Comparison of ENCODE assay signal across 22 cellular contexts in the genomic region with DNA sequence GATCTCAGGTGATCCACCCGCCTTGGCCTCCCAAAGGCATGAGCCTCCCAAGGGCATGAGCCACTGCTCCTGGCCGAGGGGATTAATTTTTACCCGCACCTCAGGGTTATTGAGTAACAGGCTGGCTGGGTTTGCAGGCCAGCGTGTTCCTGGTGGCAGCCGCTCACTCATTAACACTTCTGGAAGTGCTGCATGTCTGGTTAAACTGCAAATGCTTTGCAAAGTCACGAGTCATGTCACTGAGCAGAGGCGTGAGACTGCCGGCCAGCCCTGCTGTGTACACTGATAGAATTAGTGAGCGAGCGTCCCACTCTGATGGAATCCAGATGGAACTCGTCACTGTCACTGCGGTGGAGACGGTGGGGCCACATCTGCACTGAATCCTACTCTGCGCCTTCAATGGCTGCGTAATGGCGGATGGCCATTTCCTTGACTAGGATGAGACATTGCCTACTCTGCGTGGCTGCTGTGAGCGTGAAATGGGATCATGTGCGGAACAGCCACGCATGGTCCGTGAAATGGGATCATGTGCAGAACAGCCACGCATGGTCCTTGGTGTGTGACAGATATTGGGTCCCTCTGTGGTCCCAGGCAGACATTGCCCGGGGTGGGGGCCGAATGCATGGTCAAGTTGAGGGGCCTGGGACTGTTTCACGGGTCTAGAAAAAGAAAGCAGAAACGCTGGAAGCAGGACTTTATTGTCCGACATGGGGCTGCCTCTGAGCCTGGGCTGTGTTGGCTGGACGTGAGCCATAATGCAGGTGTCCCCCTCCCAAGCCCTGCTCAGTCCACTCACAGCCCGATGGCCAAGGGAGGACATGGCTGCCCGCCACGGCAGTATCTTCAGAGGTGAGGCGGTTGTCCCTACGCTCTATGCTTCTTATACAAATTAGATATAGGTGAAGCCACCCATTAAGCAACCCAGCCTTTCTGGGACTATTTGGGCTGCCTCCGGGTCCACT. TPM values are rescaled to one million over a fixed set of nuclear protein-coding genes. Genes with fewer than 3 reads are reported as not detected.
DNase-seq lines count a peak whose midpoint lies in the region; ATAC-seq and TF ChIP-seq lines count a peak whose summit lies in the region.
"Had no signal": no experiment of that assay in that cellular context is flagged by ENCODE, and none has a peak within 500 bp of the region (broad histone marks: within the 10 kb centered on the region; RNA-seq: fewer than 3 reads in every experiment).

No MANE protein-coding gene starts in this region.

- no peak overlapping the region for H3K9ac ChIP-seq in mesendoderm (ENCODE audit: low read length)

- intact Hi-C loops in Right ventricle myocardium inferior (cut with DNase I) (no loop called here), cardiac septum (cut with DNase I) (no loop called here), left ventricle myocardium superior (cut with micrococcal nuclease) (no loop called here), upper lobe of right lung (cut with DNase I) (no loop called here)

- no peak overlapping the region for H2BK15ac ChIP-seq in mesendoderm (replicated peaks; ENCODE audit: low read depth)

- ATAC-seq in Right ventricle myocardium inferior: peak; percentile 87
- peak; percentile 84 for ATAC-seq in left ventricle myocardium superior
- peak; percentile 65 for ATAC-seq in upper lobe of right lung
- ATAC-seq: activated naive CD8-positive, alpha-beta T cell treated with anti-CD3 and anti-CD28 coated beads, Interleukin-2, amount 50 U/mL, for 24 hours; T-helper 17 cell had no signal

- no peaks in the 10 kb centered on the region for H3K9me3 ChIP-seq in upper lobe of right lung
- H3K9me3 ChIP-seq: upper lobe of left lung had no signal

- no peaks in the 10 kb centered on the region for H3K79me1 ChIP-seq in mesendoderm (ENCODE audit: low read length)

- H3K4me1 ChIP-seq in mesendoderm (ENCODE audit: control insufficient read depth, low read depth, low read length) (no peaks in the 10 kb centered on the region), upper lobe of right lung (no peaks in the 10 kb centered on the region)
- H3K4me1 ChIP-seq: upper lobe of left lung had no signal

- H3K27ac ChIP-seq in mesendoderm (ENCODE audit: low read depth, low read length): no peak overlapping the region
- H3K27ac ChIP-seq in upper lobe of right lung: no peak overlapping the region
- H3K27ac ChIP-seq: 22Rv1, cardiac muscle cell, upper lobe of left lung had no signal

- H4K8ac ChIP-seq in mesendoderm (ENCODE audit: low read depth, low read length): no peak overlapping the region

- no peak overlapping the region for H2AK5ac ChIP-seq in mesendoderm (ENCODE audit: low read length)

- H3K27me3 ChIP-seq in mesendoderm (ENCODE audit: insufficient read depth, low read length, poor library complexity) (no peaks in the 10 kb centered on the region), upper lobe of right lung (no peaks in the 10 kb centered on the region)
- H3K27me3 ChIP-seq: cardiac muscle cell, upper lobe of left lung had no signal

- H4K5ac ChIP-seq in mesendoderm (ENCODE audit: low read length): no peak overlapping the region

- WGBS in mesendoderm (ENCODE audit: extremely low coverage, insufficient coverage, low lambda C conversion rate): no CpG with 5 or more reads among the region's 34 CpGs

- H3K4me3 ChIP-seq in mesendoderm (ENCODE audit: low read length) (no peak overlapping the region), upper lobe of right lung (no peak overlapping the region)
- H3K4me3 ChIP-seq: cardiac muscle cell, upper lobe of left lung had no signal

- H3K18ac ChIP-seq in mesendoderm (ENCODE audit: low read length): no peak overlapping the region

- H3K23ac ChIP-seq in mesendoderm (ENCODE audit: low read length): no peak overlapping the region

- H2BK5ac ChIP-seq in mesendoderm (ENCODE audit: low read length): no peak overlapping the region

- no peak overlapping the region for H3K56ac ChIP-seq in mesendoderm (ENCODE audit: low read length)

- H3K4me2 ChIP-seq in mesendoderm (ENCODE audit: low read length): no peak overlapping the region

- DNase-seq in Right ventricle myocardium inferior (ENCODE audit: missing footprints): peak; percentile 70
- no peak for DNase-seq in cardiac septum (ENCODE audit: low spot score)
- peak; percentile 67 for DNase-seq in left ventricle myocardium superior
- peak; percentile 59 for DNase-seq in mesendoderm
- DNase-seq in upper lobe of right lung: peak; percentile 72
- DNase-seq in hippocampal formation (lab: John Stamatoyannopoulos, UW): no peak
- no peak for DNase-seq in NCI-H1417 treated with DMSO at 0.1 percent for 48 hours (lab: John Stamatoyannopoulos, UW)
- DNase-seq in activated CD4-positive, alpha-beta T cell treated with anti-CD3 and anti-CD28 coated beads, Interleukin-2, amount 50 U/mL, for 48 hours: no peak
- DNase-seq: activated B cell treated with CpG ODN at 0.5 μM for 24 hours; activated CD8-positive, alpha-beta memory T cell treated with anti-CD3 and anti-CD28 coated beads for 24 hours; activated naive CD8-positive, alpha-beta T cell treated with anti-CD3 and anti-CD28 coated beads, Interleukin-2, amount 50 U/mL, for 24 hours; DND-41; HCEC 1CT; NCI-H146; NCI-H510A; stimulated activated naive CD4-positive, alpha-beta T cell; T-helper 17 cell had no signal

- TF ChIP-seq CTCF in upper lobe of right lung (IDR thresholded peaks at IDR 0.05): no peak

- H3K4ac ChIP-seq in mesendoderm (ENCODE audit: low read depth, low read length): no peak overlapping the region

- no peaks in the 10 kb centered on the region for H3K79me2 ChIP-seq in mesendoderm (ENCODE audit: control insufficient read depth, insufficient read depth, low read length)

- H3K36me3 ChIP-seq in mesendoderm (ENCODE audit: control insufficient read depth, insufficient read depth, low read length): no peaks in the 10 kb centered on the region
- no peaks in the 10 kb centered on the region for H3K36me3 ChIP-seq in upper lobe of right lung
- H3K36me3 ChIP-seq: cardiac muscle cell, upper lobe of left lung had no signal

- H2BK120ac ChIP-seq in mesendoderm (ENCODE audit: low read depth, low read length): no peak overlapping the region

RNA-seq across cellular contexts. Expression of a gene that starts 0.7 kb away (rescaled TPM):
- not detected for total RNA-seq in Right ventricle myocardium inferior
- total RNA-seq in cardiac septum: 0.13 TPM
- not detected for total RNA-seq in left ventricle myocardium superior
- polyA plus RNA-seq in mesendoderm (2013, experiment 1 of 2): 0.04 TPM
- polyA plus RNA-seq in mesendoderm (2013, experiment 2 of 2): 0.04 TPM
- not detected for total RNA-seq in upper lobe of right lung
- total RNA-seq: activated B cell treated with CpG ODN at 0.5 μM for 24 hours; activated T-helper 2 cell treated with anti-CD3 and anti-CD28 coated beads, Interferon-gamma antibody, Interleukin-2, Interleukin-4, amounts not matched to agents 10 μg/mL and 5 μg/mL and 100 μg/mL, durations not matched to agents 14 hours and 24 hours and 36 hours; myocyte; T-helper 17 cell; upper lobe of left lung had no signal
- polyA plus RNA-seq: cardiac muscle cell had no signal

RNA-seq across cellular contexts. Expression of a gene that starts 53.3 kb away (rescaled TPM):
- total RNA-seq in Right ventricle myocardium inferior (2.7 TPM), cardiac septum (2.5 TPM), left ventricle myocardium superior (2.3 TPM), upper lobe of right lung (8.3 TPM)
- 14.3 TPM for polyA plus RNA-seq in mesendoderm (2013, experiment 1 of 2)
- polyA plus RNA-seq in mesendoderm (2013, experiment 2 of 2): 14.2 TPM

Comparison
In these comparisons a context has a peak if more than half of its experiments do, and no peak if none do; other contexts are left out.
1. DNase-seq: peak in Right ventricle myocardium inferior (single experiment), left ventricle myocardium superior (single experiment), mesendoderm (single experiment) and upper lobe of right lung (single experiment); none in cardiac septum (single experiment), hippocampal formation (0 of 2), NCI-H1417 treated with DMSO at 0.1 percent for 48 hours (single experiment) and activated CD4-positive, alpha-beta T cell treated with anti-CD3 and anti-CD28 coated beads, Interleukin-2, amount 50 U/mL, for 48 hours (0 of 2).
2. Peak in every context shown above with its lines, with median percentiles within 50 percentile points of each other: ATAC-seq.